8 cellular contexts compared by ENCODE assay signal in genomic region chr2:161090401-161090800, GRCh38.
DNase-seq lines count a peak whose midpoint lies in the region; ATAC-seq and TF ChIP-seq lines count a peak whose summit lies in the region.

No MANE protein-coding gene starts in this region.

- peaks cover 13 to 52% (median 19%) of the 10 kb centered on the region in 7 donors for H3K4me1 Mint-ChIP-seq in naive thymus-derived CD4-positive, alpha-beta T cell

- peak overlapping the region in 9 of 10 donors; percentile 49 to 81 (median 71) for H3K4me3 Mint-ChIP-seq in naive thymus-derived CD4-positive, alpha-beta T cell

- H2BK5ac ChIP-seq in trophoblast cell (ENCODE audit: low read depth, low read length, poor library complexity): no peak overlapping the region

- no peak overlapping the region for H3K4me2 ChIP-seq in trophoblast cell (ENCODE audit: low read length)
- H3K4me2 ChIP-seq in PC-3 (ENCODE audit: low read length): no peak overlapping the region

- no peak overlapping the region for H3K18ac ChIP-seq in trophoblast cell (ENCODE audit: low read length)

- no peaks in the 10 kb centered on the region for H4K20me1 ChIP-seq in PC-3 (ENCODE audit: low read length)

- CTCF ChIA-PET in naive thymus-derived CD4-positive, alpha-beta T cell (lab: Charles Lee): interaction anchor here (0.7 to 1.6 kb wide), 3 partner anchors 12 to 960 kb away, joined by 3 to 4 read pairs (median 3); no protein-coding TSS in a partner anchor
- CTCF ChIA-PET in PC-3 (lab: Charles Lee): no interaction called here

- H3K9ac ChIP-seq in trophoblast cell (ENCODE audit: low read length): no peak overlapping the region
- H3K9ac ChIP-seq in PC-3 (ENCODE audit: low read length): no peak overlapping the region

- no peaks in the 10 kb centered on the region for H3K27me3 Mint-ChIP-seq in naive thymus-derived CD4-positive, alpha-beta T cell

- no peak overlapping the region for H4K91ac ChIP-seq in trophoblast cell (ENCODE audit: low read depth, low read length)

- H3K36me3 ChIP-seq in naive thymus-derived CD4-positive, alpha-beta T cell (ENCODE audit: control insufficient read depth in 2 of 3, insufficient read depth in 3 of 3, low read length in 3 of 3): no peaks in the 10 kb centered on the region
- H3K36me3 ChIP-seq in left ventricle myocardium inferior: no peaks in the 10 kb centered on the region
- H3K36me3 ChIP-seq in trophoblast cell (ENCODE audit: control insufficient read depth in 1 of 2, insufficient read depth in 2 of 2, low read length in 2 of 2): no peaks in the 10 kb centered on the region
- H3K36me3 ChIP-seq in PC-3 (ENCODE audit: low read depth, low read length): no peaks in the 10 kb centered on the region

- H2BK120ac ChIP-seq in trophoblast cell (ENCODE audit: insufficient read depth, low read length, poor library complexity): no peak overlapping the region

- H3K14ac ChIP-seq in trophoblast cell (ENCODE audit: low read length): no peak overlapping the region

- POLR2A ChIA-PET in naive thymus-derived CD4-positive, alpha-beta T cell (lab: Charles Lee): no interaction called here
- POLR2A ChIA-PET in PC-3 (lab: Charles Lee; ENCODE audit: unreplicated experiment): no interaction called here

- H2AK5ac ChIP-seq in trophoblast cell (ENCODE audit: low read length): no peak overlapping the region

- no peak overlapping the region for H4K12ac ChIP-seq in trophoblast cell (ENCODE audit: low read depth, low read length)

- H2AFZ ChIP-seq in trophoblast cell (ENCODE audit: insufficient read depth, low read length, poor library complexity) (no peak overlapping the region), PC-3 (ENCODE audit: low read length) (no peak overlapping the region)

- H3K23ac ChIP-seq in trophoblast cell (ENCODE audit: low read length): no peak overlapping the region

- DNase-seq in activated CD4-positive, alpha-beta T cell treated with anti-CD3 and anti-CD28 coated beads for 48 hours: peak; percentile 42
- DNase-seq in naive thymus-derived CD4-positive, alpha-beta T cell: peak in 6 of 9 donors; percentile 26 to 47 (median 39)
- DNase-seq in NCI-H1436 treated with DMSO at 0.1 percent for 48 hours (lab: John Stamatoyannopoulos, UW) (no peak), left ventricle myocardium inferior (no peak), trophoblast cell (no peak), PC-3 (no peak)

- no peaks in the 10 kb centered on the region for H3F3A ChIP-seq in PC-3 (ENCODE audit: low read length, unreplicated experiment)

- peaks cover 5 to 11% of the 10 kb centered on the region in 2 donors for H3K4me1 ChIP-seq in naive thymus-derived CD4-positive, alpha-beta T cell (ENCODE audit: control insufficient read depth in 2 of 2, insufficient read depth in 2 of 2, low read length in 2 of 2)
- H3K4me1 ChIP-seq in left ventricle myocardium inferior: no peaks in the 10 kb centered on the region
- H3K4me1 ChIP-seq in trophoblast cell (ENCODE audit: control insufficient read depth in 1 of 2, insufficient read depth in 2 of 2, low read length in 2 of 2): no peaks in the 10 kb centered on the region
- no peaks in the 10 kb centered on the region for H3K4me1 ChIP-seq in PC-3 (ENCODE audit: insufficient read depth, low read length)

- no CpG with 5 or more reads among the region's 5 CpGs for WGBS in trophoblast cell (ENCODE audit: extremely low coverage, insufficient coverage, insufficient read length)

- TF ChIP-seq CTCF in left ventricle myocardium inferior (IDR thresholded peaks at IDR 0.05; ENCODE audit: borderline replicate concordance): no peak
- TF ChIP-seq CTCF in PC-3 (conservative IDR thresholded peaks at IDR 0.05; ENCODE audit: low read depth, low read length): no peak

- peaks cover 0 to 10% (median 0%) of the 10 kb centered on the region in 11 donors for H3K9me3 Mint-ChIP-seq in naive thymus-derived CD4-positive, alpha-beta T cell

- H3K36me3 Mint-ChIP-seq in naive thymus-derived CD4-positive, alpha-beta T cell: peaks cover 0 to 16% (median 0%) of the 10 kb centered on the region in 5 donors

- H3K79me1 ChIP-seq in trophoblast cell (ENCODE audit: low read length): no peaks in the 10 kb centered on the region

- H3K9me3 ChIP-seq in naive thymus-derived CD4-positive, alpha-beta T cell (ENCODE audit: control insufficient read depth in 2 of 3, low read length in 3 of 3): no peaks in the 10 kb centered on the region
- H3K9me3 ChIP-seq in left ventricle myocardium inferior (replicated peaks) (no peaks in the 10 kb centered on the region), trophoblast cell (ENCODE audit: insufficient read depth, low read depth, low read length) (no peaks in the 10 kb centered on the region), PC-3 (ENCODE audit: low read length) (no peaks in the 10 kb centered on the region)

- H3K79me2 ChIP-seq in trophoblast cell (ENCODE audit: control insufficient read depth, insufficient read depth, low read length, poor library complexity) (no peaks in the 10 kb centered on the region), PC-3 (ENCODE audit: low read length) (no peaks in the 10 kb centered on the region)

- H3K4me3 ChIP-seq in naive thymus-derived CD4-positive, alpha-beta T cell (ENCODE audit: low read length): peak overlapping the region; percentile 20
- H3K4me3 ChIP-seq in left ventricle myocardium inferior (no peak overlapping the region), trophoblast cell (ENCODE audit: low read depth, low read length) (no peak overlapping the region), PC-3 (ENCODE audit: low read length) (no peak overlapping the region)

- no TSS peak for BruUV-seq in PC-3 (replicated peaks; lab: Mats Ljungman, UMichigan)

- H2BK12ac ChIP-seq in trophoblast cell (ENCODE audit: low read length): no peak overlapping the region

- H3K9me2 ChIP-seq in PC-3 (replicated peaks; ENCODE audit: low read length): no peaks in the 10 kb centered on the region

- no peak overlapping the region for H3K4ac ChIP-seq in trophoblast cell (ENCODE audit: low read depth, low read length)

- H3K27me3 ChIP-seq in naive thymus-derived CD4-positive, alpha-beta T cell (ENCODE audit: control insufficient read depth in 2 of 2, insufficient read depth in 2 of 2, low read length in 2 of 2): no peaks in the 10 kb centered on the region
- H3K27me3 ChIP-seq in left ventricle myocardium inferior (ENCODE audit: low read depth) (no peaks in the 10 kb centered on the region), trophoblast cell (ENCODE audit: insufficient read depth, low read length) (no peaks in the 10 kb centered on the region), PC-3 (ENCODE audit: low read length) (no peaks in the 10 kb centered on the region)

- intact Hi-C loops in naive thymus-derived CD4-positive, alpha-beta T cell (cut with micrococcal nuclease): loop anchor here in 1 of 2 donors (1.0 to 2.0 kb wide), 4 partner anchors 13 to 70 kb away; partner anchors contain the start of gene TANK
- intact Hi-C loops in left ventricle myocardium inferior (cut with micrococcal nuclease) (no loop called here), PC-3 (cut with micrococcal nuclease) (no loop called here)

- no peak overlapping the region for H3K27ac ChIP-seq in naive thymus-derived CD4-positive, alpha-beta T cell (ENCODE audit: low read depth, low read length)
- H3K27ac ChIP-seq in left ventricle myocardium inferior (replicated peaks) (no peak overlapping the region), trophoblast cell (ENCODE audit: low read depth, low read length) (no peak overlapping the region), PC-3 (ENCODE audit: low read length) (no peak overlapping the region)

- no peak overlapping the region for H4K8ac ChIP-seq in trophoblast cell (ENCODE audit: low read depth, low read length)

- peak overlapping the region in 7 of 9 donors; percentile 11 to 91 (median 74) for H3K27ac Mint-ChIP-seq in naive thymus-derived CD4-positive, alpha-beta T cell

- peak; percentile 36 for ATAC-seq in GM18519 (IDR thresholded peaks at IDR 0.05; ENCODE audit: low FRiP score, unreplicated experiment)
- ATAC-seq in HG02938 (IDR thresholded peaks at IDR 0.05; ENCODE audit: unreplicated experiment): peak; percentile 71
- peak; percentile 76 for ATAC-seq in naive thymus-derived CD4-positive, alpha-beta T cell
- ATAC-seq in PC-3: no peak

Comparison
In these comparisons a context has a peak if more than half of its experiments do, and no peak if none do; other contexts are left out.
1. DNase-seq: peak in activated CD4-positive, alpha-beta T cell treated with anti-CD3 and anti-CD28 coated beads for 48 hours (single experiment) and naive thymus-derived CD4-positive, alpha-beta T cell (6 of 9); none in NCI-H1436 treated with DMSO at 0.1 percent for 48 hours (single experiment), left ventricle myocardium inferior (single experiment), trophoblast cell (0 of 2) and PC-3 (single experiment).